28 cellular contexts compared by ENCODE assay signal in genomic region chrX:70485466-70485865, GRCh38. TPM values are rescaled to one million over a fixed set of nuclear protein-coding genes. Genes with fewer than 3 reads are reported as not detected.
A peak's percentile ranks its signal among the peaks of the same experiment; 100 is the strongest.
DNase-seq lines count a peak whose midpoint lies in the region; ATAC-seq and TF ChIP-seq lines count a peak whose summit lies in the region.
"Had no signal": no experiment of that assay in that cellular context is flagged by ENCODE, and none has a peak within 500 bp of the region (broad histone marks: within the 10 kb centered on the region; RNA-seq: fewer than 3 reads in every experiment).

No MANE protein-coding gene starts in this region.

- H3K9me3 ChIP-seq in PC-3 (ENCODE audit: low read length) (no peaks in the 10 kb centered on the region), vagina (no peaks in the 10 kb centered on the region)
- H3K9me3 ChIP-seq: Caco-2, MG63, right atrium auricular region, tibial nerve had no signal

- no peak overlapping the region for H3K9ac ChIP-seq in PC-3 (ENCODE audit: low read length)

- CTCF ChIA-PET in PC-3 (lab: Charles Lee), result no interaction called here

- POLR2A ChIA-PET in PC-3 (lab: Charles Lee; ENCODE audit: unreplicated experiment), result no interaction called here

- TF ChIP-seq CTCF in PC-3 (conservative IDR thresholded peaks at IDR 0.05; ENCODE audit: low read depth, low read length), result no peak
- no peak for TF ChIP-seq CTCF in nephron progenitor cell (IDR thresholded peaks at IDR 0.05)
- TF ChIP-seq CTCF in vagina (IDR thresholded peaks at IDR 0.05), result no peak

- H3K4me3 Mint-ChIP-seq in nephron progenitor cell, result no peak overlapping the region
- H3K4me3 Mint-ChIP-seq: activated CD8-positive, alpha-beta T cell treated with anti-CD3 and anti-CD28 coated beads, Interleukin-2, amount 10 ng/mL, durations not matched to agents 7 days and 5 days; activated naive CD4-positive, alpha-beta T cell treated with anti-CD3 and anti-CD28 coated beads, Interleukin-2, amount 10 ng/mL, durations not matched to agents 7 days and 5 days; activated T-cell treated with anti-CD3 and anti-CD28 coated beads, Interleukin-2, amount 50 U/mL, for 4 hours; IgD-negative memory B cell; naive thymus-derived CD4-positive, alpha-beta T cell; stimulated activated naive CD8-positive, alpha-beta T cell treated with anti-CD3 and anti-CD28 coated beads, Interleukin-15, Interleukin-2, amounts not matched to agents 100 ng/mL and 50 ng/mL, for 24 hours had no signal

- peak; percentile 1 for DNase-seq in DMS153 (lab: John Stamatoyannopoulos, UW)
- DNase-seq in DMS153 treated with DMSO at 0.1 percent for 48 hours (lab: John Stamatoyannopoulos, UW; ENCODE audit: unreplicated experiment), result no peak
- peak; percentile 36 for DNase-seq in NCI-H1105 (lab: John Stamatoyannopoulos, UW)
- DNase-seq in PC-3, result peak; percentile 34
- no peak for DNase-seq in nephron progenitor cell
- DNase-seq in vagina (ENCODE audit: extremely low spot score in 2 of 2), result no peak
- no peak for DNase-seq in medulla oblongata (ENCODE audit: extremely low spot score)
- DNase-seq: 8988T; activated CD8-positive, alpha-beta T cell treated with anti-CD3 and anti-CD28 coated beads, Interleukin-2, amount 10 ng/mL, durations not matched to agents 7 days and 5 days; activated naive CD4-positive, alpha-beta T cell treated with anti-CD3 and anti-CD28 coated beads, Interleukin-2, amount 10 ng/mL, durations not matched to agents 7 days and 5 days; activated T-cell treated with anti-CD3 and anti-CD28 coated beads, Interleukin-2, amount 50 U/mL, for 4 hours; amygdala; Caco-2; H7; head of caudate nucleus; left cardiac atrium; MG63; naive thymus-derived CD4-positive, alpha-beta T cell; NCI-H187 treated with DMSO at 0.1 percent for 48 hours; NCI-H69; Right ventricle myocardium superior had no signal

- no peaks in the 10 kb centered on the region for H3F3A ChIP-seq in PC-3 (ENCODE audit: low read length, unreplicated experiment)

- H3K4me3 ChIP-seq in PC-3 (ENCODE audit: low read length), result no peak overlapping the region
- H3K4me3 ChIP-seq in vagina, result no peak overlapping the region
- H3K4me3 ChIP-seq: cardiac muscle cell, MG63, right atrium auricular region, tibial nerve had no signal

- peaks cover 35% of the 10 kb centered on the region for H3K4me1 Mint-ChIP-seq in nephron progenitor cell
- H3K4me1 Mint-ChIP-seq: activated naive CD4-positive, alpha-beta T cell treated with anti-CD3 and anti-CD28 coated beads, Interleukin-2, amount 10 ng/mL, durations not matched to agents 7 days and 5 days; IgD-negative memory B cell; naive thymus-derived CD4-positive, alpha-beta T cell had no signal

- H3K9me3 Mint-ChIP-seq in nephron progenitor cell, result peaks cover 26% of the 10 kb centered on the region
- H3K9me3 Mint-ChIP-seq: activated naive CD4-positive, alpha-beta T cell treated with anti-CD3 and anti-CD28 coated beads, Interleukin-2, amount 10 ng/mL, durations not matched to agents 7 days and 5 days; activated T-cell treated with anti-CD3 and anti-CD28 coated beads, Interleukin-2, amount 50 U/mL, for 4 hours; IgD-negative memory B cell; naive thymus-derived CD4-positive, alpha-beta T cell; stimulated activated naive CD8-positive, alpha-beta T cell treated with anti-CD3 and anti-CD28 coated beads, Interleukin-15, Interleukin-2, amounts not matched to agents 100 ng/mL and 50 ng/mL, for 24 hours had no signal

- H3K9me2 ChIP-seq in PC-3 (replicated peaks; ENCODE audit: low read length), result no peaks in the 10 kb centered on the region

- H3K27ac Mint-ChIP-seq in nephron progenitor cell, result peak overlapping the region; percentile 57
- H3K27ac Mint-ChIP-seq: activated CD8-positive, alpha-beta T cell treated with anti-CD3 and anti-CD28 coated beads, Interleukin-2, amount 10 ng/mL, durations not matched to agents 7 days and 5 days; IgD-negative memory B cell; naive thymus-derived CD4-positive, alpha-beta T cell; stimulated activated naive CD8-positive, alpha-beta T cell treated with anti-CD3 and anti-CD28 coated beads, Interleukin-15, Interleukin-2, amounts not matched to agents 100 ng/mL and 50 ng/mL, for 24 hours had no signal

- no peak for TF ChIP-seq POLR2A in vagina (IDR thresholded peaks at IDR 0.05)

- no TSS peak for BruUV-seq in PC-3 (replicated peaks; lab: Mats Ljungman, UMichigan)

- H3K27ac ChIP-seq in PC-3 (ENCODE audit: low read length) (no peak overlapping the region), vagina (no peak overlapping the region)
- H3K27ac ChIP-seq: cardiac muscle cell, right atrium auricular region, tibial nerve had no signal

- H3K4me1 ChIP-seq in PC-3 (ENCODE audit: insufficient read depth, low read length) (peaks cover 39% of the 10 kb centered on the region), vagina (peaks cover 2% of the 10 kb centered on the region)
- H3K4me1 ChIP-seq: Caco-2, right atrium auricular region had no signal

- no peak for ATAC-seq in PC-3
- ATAC-seq in GM18867 (IDR thresholded peaks at IDR 0.05; ENCODE audit: unreplicated experiment), result no peak
- ATAC-seq: activated CD4-positive, CD25-positive, alpha-beta regulatory T cell treated with anti-CD3 and anti-CD28 coated beads, Interleukin-2, amount 50 U/mL, for 24 hours; activated CD8-positive, alpha-beta T cell treated with anti-CD3 and anti-CD28 coated beads, Interleukin-2, amount 10 ng/mL, durations not matched to agents 7 days and 5 days; activated T-cell treated with anti-CD3 and anti-CD28 coated beads, Interleukin-2, amount 50 U/mL, for 4 hours; left cardiac atrium; naive thymus-derived CD4-positive, alpha-beta T cell had no signal

- H3K27me3 ChIP-seq in PC-3 (ENCODE audit: low read length) (no peaks in the 10 kb centered on the region), vagina (no peaks in the 10 kb centered on the region)
- H3K27me3 ChIP-seq: cardiac muscle cell, MG63, right atrium auricular region, tibial nerve had no signal

- H3K79me2 ChIP-seq in PC-3 (ENCODE audit: low read length), result peaks cover 25% of the 10 kb centered on the region

- intact Hi-C loops in PC-3 (cut with micrococcal nuclease) (no loop called here), vagina (cut with DNase I) (no loop called here)

- peaks cover 56% of the 10 kb centered on the region for H3K36me3 Mint-ChIP-seq in nephron progenitor cell (ENCODE audit: low read depth)
- H3K36me3 Mint-ChIP-seq: IgD-negative memory B cell had no signal

- H3K4me2 ChIP-seq in PC-3 (ENCODE audit: low read length), result peak overlapping the region; percentile 31

- no peaks in the 10 kb centered on the region for H4K20me1 ChIP-seq in PC-3 (ENCODE audit: low read length)

- peaks cover 3% of the 10 kb centered on the region for H3K27me3 Mint-ChIP-seq in nephron progenitor cell (ENCODE audit: low read depth, poor library complexity)
- H3K27me3 Mint-ChIP-seq: activated naive CD4-positive, alpha-beta T cell treated with anti-CD3 and anti-CD28 coated beads, Interleukin-2, amount 10 ng/mL, durations not matched to agents 7 days and 5 days; IgD-negative memory B cell; naive thymus-derived CD4-positive, alpha-beta T cell; stimulated activated naive CD8-positive, alpha-beta T cell treated with anti-CD3 and anti-CD28 coated beads, Interleukin-15, Interleukin-2, amounts not matched to agents 100 ng/mL and 50 ng/mL, for 24 hours had no signal

- H2AFZ ChIP-seq in PC-3 (ENCODE audit: low read length), result no peak overlapping the region

- H3K36me3 ChIP-seq in PC-3 (ENCODE audit: low read depth, low read length) (peaks cover 13% of the 10 kb centered on the region), vagina (no peaks in the 10 kb centered on the region)
- H3K36me3 ChIP-seq: cardiac muscle cell, MG63, right atrium auricular region had no signal

RNA-seq across cellular contexts. Expression of gene DLG3, which starts 40.8 kb away (rescaled TPM):
- 26.4 and 32.7 TPM in 2 replicates for total RNA-seq in PC-3 (2014; rRNA removed)
- total RNA-seq in vagina, result 27.0 TPM

Comparison
In these comparisons a context has a peak if more than half of its experiments do, and no peak if none do; other contexts are left out.
1. DNase-seq: peak in DMS153 (single experiment), NCI-H1105 (single experiment) and PC-3 (single experiment); none in DMS153 treated with DMSO at 0.1 percent for 48 hours (single experiment), nephron progenitor cell (single experiment), vagina (0 of 2) and medulla oblongata (single experiment).